16 cellular contexts compared by ENCODE assay signal in genomic region chr3:177633671-177634207, GRCh38.
DNase-seq lines count a peak whose midpoint lies in the region; ATAC-seq and TF ChIP-seq lines count a peak whose summit lies in the region.
"Had no signal": no experiment of that assay in that cellular context is flagged by ENCODE, and none has a peak within 500 bp of the region (broad histone marks: within the 10 kb centered on the region; RNA-seq: fewer than 3 reads in every experiment).

No MANE protein-coding gene starts in this region.

- H3K36me3 Mint-ChIP-seq in activated CD4-positive, alpha-beta T cell treated with anti-CD3 and anti-CD28 coated beads, Interleukin-2, amount 10 ng/mL, durations not matched to agents 7 days and 5 days (ENCODE audit: low read depth): no peaks in the 10 kb centered on the region
- no peaks in the 10 kb centered on the region for H3K36me3 Mint-ChIP-seq in glutamatergic neuron (ENCODE audit: unreplicated experiment)

- DNase-seq in GM04503 (ENCODE audit: low read depth): peak; percentile 51
- DNase-seq in astrocyte of the cerebellum (ENCODE audit: low read depth): peak; percentile 89
- peak; percentile 74 for DNase-seq in glomerular visceral epithelial cell (ENCODE audit: extremely low spot score)
- peak; percentile 70 for DNase-seq in smooth muscle cell of the brain vasculature (ENCODE audit: low read depth, low spot score)
- DNase-seq in activated CD4-positive, alpha-beta T cell treated with anti-CD3 and anti-CD28 coated beads, Interleukin-2, amount 10 ng/mL, durations not matched to agents 7 days and 5 days: no peak
- DNase-seq in glutamatergic neuron: no peak
- DNase-seq: activated CD8-positive, alpha-beta T cell treated with anti-CD3 and anti-CD28 coated beads for 36 hours; aorta; effector CD8-positive, alpha-beta T cell; head of caudate nucleus; left colon; naive thymus-derived CD4-positive, alpha-beta T cell; NCI-H2171 treated with DMSO at 0.1 percent for 48 hours; stimulated activated naive CD8-positive, alpha-beta T cell treated with anti-CD3 and anti-CD28 coated beads, Interleukin-15, Interleukin-2, amounts not matched to agents 100 U/mL and 50 U/mL, for 24 hours had no signal

- CTCF ChIA-PET in activated CD4-positive, alpha-beta T cell treated with anti-CD3 and anti-CD28 coated beads, Interleukin-2, amount 10 ng/mL, durations not matched to agents 7 days and 5 days (lab: Charles Lee): no interaction called here

- in situ Hi-C loops in astrocyte of the cerebellum (cut with HindIII; ENCODE audit: low sequenced_read_pairs): loop anchor here (5.0 kb wide), 1 partner anchor 59 kb away; no protein-coding TSS in a partner anchor

- H3K27ac Mint-ChIP-seq in activated CD4-positive, alpha-beta T cell treated with anti-CD3 and anti-CD28 coated beads, Interleukin-2, amount 10 ng/mL, durations not matched to agents 7 days and 5 days: no peak overlapping the region
- no peak overlapping the region for H3K27ac Mint-ChIP-seq in glutamatergic neuron (ENCODE audit: unreplicated experiment)
- H3K27ac Mint-ChIP-seq: activated CD8-positive, alpha-beta T cell treated with anti-CD3 and anti-CD28 coated beads for 36 hours; naive thymus-derived CD4-positive, alpha-beta T cell had no signal

- POLR2A ChIA-PET in activated CD4-positive, alpha-beta T cell treated with anti-CD3 and anti-CD28 coated beads, Interleukin-2, amount 10 ng/mL, durations not matched to agents 7 days and 5 days (lab: Charles Lee): no interaction called here

- no peak overlapping the region for H3K4me3 ChIP-seq in astrocyte of the cerebellum (ENCODE audit: low read depth, low read length)
- H3K4me3 ChIP-seq: vagina had no signal

- H3K9me3 Mint-ChIP-seq in activated CD4-positive, alpha-beta T cell treated with anti-CD3 and anti-CD28 coated beads, Interleukin-2, amount 10 ng/mL, durations not matched to agents 7 days and 5 days: peaks cover 4% of the 10 kb centered on the region
- H3K9me3 Mint-ChIP-seq in glutamatergic neuron (ENCODE audit: unreplicated experiment): peaks cover 2% of the 10 kb centered on the region
- H3K9me3 Mint-ChIP-seq: activated CD8-positive, alpha-beta T cell treated with anti-CD3 and anti-CD28 coated beads for 36 hours had no signal

- TF ChIP-seq CTCF in astrocyte of the cerebellum (IDR thresholded peaks at IDR 0.05; ENCODE audit: low read depth, low read length, missing control alignments) (no peak), glutamatergic neuron (IDR thresholded peaks at IDR 0.05; ENCODE audit: partially characterized antibody, unreplicated experiment) (no peak)

- H3K4me1 Mint-ChIP-seq in activated CD4-positive, alpha-beta T cell treated with anti-CD3 and anti-CD28 coated beads, Interleukin-2, amount 10 ng/mL, durations not matched to agents 7 days and 5 days: no peaks in the 10 kb centered on the region
- H3K4me1 Mint-ChIP-seq in glutamatergic neuron (ENCODE audit: low read depth, unreplicated experiment): no peaks in the 10 kb centered on the region

- no peaks in the 10 kb centered on the region for H3K27me3 Mint-ChIP-seq in activated CD4-positive, alpha-beta T cell treated with anti-CD3 and anti-CD28 coated beads, Interleukin-2, amount 10 ng/mL, durations not matched to agents 7 days and 5 days
- H3K27me3 Mint-ChIP-seq in glutamatergic neuron (ENCODE audit: unreplicated experiment): no peaks in the 10 kb centered on the region
- H3K27me3 Mint-ChIP-seq: activated CD8-positive, alpha-beta T cell treated with anti-CD3 and anti-CD28 coated beads for 36 hours had no signal

- no peak overlapping the region for H3K4me3 Mint-ChIP-seq in activated CD4-positive, alpha-beta T cell treated with anti-CD3 and anti-CD28 coated beads, Interleukin-2, amount 10 ng/mL, durations not matched to agents 7 days and 5 days
- no peak overlapping the region for H3K4me3 Mint-ChIP-seq in glutamatergic neuron (ENCODE audit: unreplicated experiment)
- H3K4me3 Mint-ChIP-seq: activated CD8-positive, alpha-beta T cell treated with anti-CD3 and anti-CD28 coated beads for 36 hours; naive thymus-derived CD4-positive, alpha-beta T cell had no signal

- ATAC-seq in GM21526 (IDR thresholded peaks at IDR 0.05; ENCODE audit: low FRiP score, unreplicated experiment): no peak
- ATAC-seq: activated CD8-positive, alpha-beta T cell treated with anti-CD3 and anti-CD28 coated beads for 36 hours; left colon; naive thymus-derived CD4-positive, alpha-beta T cell; stimulated activated naive CD8-positive, alpha-beta T cell treated with anti-CD3 and anti-CD28 coated beads, Interleukin-15, Interleukin-2, amounts not matched to agents 100 U/mL and 50 U/mL, for 24 hours had no signal

Comparison
In these comparisons a context has a peak if more than half of its experiments do, and no peak if none do; other contexts are left out.
1. DNase-seq: peak in GM04503 (single experiment), astrocyte of the cerebellum (single experiment), glomerular visceral epithelial cell (single experiment) and smooth muscle cell of the brain vasculature (single experiment); none in activated CD4-positive, alpha-beta T cell treated with anti-CD3 and anti-CD28 coated beads, Interleukin-2, amount 10 ng/mL, durations not matched to agents 7 days and 5 days (single experiment) and glutamatergic neuron (single experiment).